Comparison of ENCODE assay signal across 31 cellular contexts in the genomic region with DNA sequence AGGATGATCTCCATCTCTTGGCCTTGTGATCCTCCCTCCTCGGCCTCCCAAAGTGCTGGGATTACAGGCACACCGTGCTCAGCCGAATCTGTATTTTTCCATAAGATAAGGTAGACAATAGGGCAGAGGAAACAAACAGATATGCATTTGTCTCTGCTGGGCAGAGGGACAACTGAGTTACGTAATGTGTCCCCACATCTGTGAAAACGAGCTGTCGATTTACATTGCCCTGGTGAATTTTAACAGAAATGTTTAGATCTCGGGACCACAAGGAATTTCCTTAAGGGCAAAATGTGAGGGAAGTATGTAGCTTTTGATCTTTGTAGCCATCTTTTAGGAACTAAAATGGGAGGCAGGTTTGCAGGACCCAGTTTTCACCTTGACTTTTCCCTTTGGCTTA.
"Had no signal": no experiment of that assay in that cellular context is flagged by ENCODE, and none has a peak within 500 bp of the region (broad histone marks: within the 10 kb centered on the region; RNA-seq: fewer than 3 reads in every experiment).

No MANE protein-coding gene starts in this region.

- H3K27me3 Mint-ChIP-seq: activated B cell treated with CpG ODN at 0.5 μM for 24 hours; activated naive CD8-positive, alpha-beta T cell; activated T-helper 17 cell treated with anti-CD3 and anti-CD28 coated beads, Interleukin-2, amount 50 U/mL, for 72 hours; effector memory CD8-positive, alpha-beta T cell; T-helper 17 cell had no signal

- H3K27me3 ChIP-seq: body of pancreas, esophagus squamous epithelium, gastroesophageal sphincter had no signal

- DNase-seq: activated B cell treated with CpG ODN at 0.5 μM for 24 hours; activated CD4-positive, alpha-beta T cell treated with anti-CD3 and anti-CD28 coated beads for 48 hours; activated CD4-positive, alpha-beta T cell treated with anti-CD3 and anti-CD28 coated beads, Interleukin-2, amount 50 U/mL, for 1 hour; activated CD4-positive, alpha-beta T cell treated with anti-CD3 and anti-CD28 coated beads, Interleukin-2, amount 50 U/mL, for 48 hours; activated CD8-positive, alpha-beta T cell treated with anti-CD3 and anti-CD28 coated beads, Interleukin-2, amount 10 ng/mL, durations not matched to agents 7 days and 5 days; activated effector memory CD4-positive, alpha-beta T cell treated with Interleukin-2 at 50 U/mL for 16 hours; activated gamma-delta T cell treated with Interleukin-2 at 50 U/mL for 16 hours; activated naive CD4-positive, alpha-beta T cell treated with anti-CD3 and anti-CD28 coated beads, Interleukin-2, amount 50 U/mL, for 16 hours; activated naive CD4-positive, alpha-beta T cell treated with Interleukin-2 at 50 U/mL for 16 hours; activated T-cell treated with anti-CD3 and anti-CD28 coated beads, Interleukin-2, amount 50 U/mL, for 4 hours; amniotic stem cell; anterior cingulate cortex; body of pancreas; caudate nucleus; cortex of kidney; dermis blood vessel endothelial cell; effector CD4-positive, alpha-beta T cell; effector memory CD8-positive, alpha-beta T cell; esophagus squamous epithelium; foreskin melanocyte; heart right ventricle; T-helper 1 cell; T-helper 17 cell; T1000; WERI-Rb-1 had no signal

- H3K36me3 Mint-ChIP-seq: activated naive CD8-positive, alpha-beta T cell had no signal

- H3K4me3 Mint-ChIP-seq: activated B cell treated with CpG ODN at 0.5 μM for 24 hours; activated CD8-positive, alpha-beta T cell treated with anti-CD3 and anti-CD28 coated beads, Interleukin-2, amount 10 ng/mL, durations not matched to agents 7 days and 5 days; activated naive CD8-positive, alpha-beta T cell; activated T-cell treated with anti-CD3 and anti-CD28 coated beads, Interleukin-2, amount 50 U/mL, for 4 hours; activated T-helper 17 cell treated with anti-CD3 and anti-CD28 coated beads, Interleukin-2, amount 50 U/mL, for 72 hours; effector memory CD8-positive, alpha-beta T cell; T-helper 17 cell; T-helper 2 cell treated with Interferon-gamma antibody and Interleukin-4, amounts not matched to agents 5 μg/mL and 100 μg/mL, for 36 hours had no signal

- H3K4me3 ChIP-seq: body of pancreas, esophagus squamous epithelium, gastroesophageal sphincter, heart right ventricle had no signal

- H3K27ac Mint-ChIP-seq: activated B cell treated with CpG ODN at 0.5 μM for 24 hours; activated CD8-positive, alpha-beta T cell treated with anti-CD3 and anti-CD28 coated beads, Interleukin-2, amount 10 ng/mL, durations not matched to agents 7 days and 5 days; activated naive CD8-positive, alpha-beta T cell; activated T-helper 17 cell treated with anti-CD3 and anti-CD28 coated beads, Interleukin-2, amount 50 U/mL, for 72 hours; effector memory CD8-positive, alpha-beta T cell; T-helper 17 cell; T-helper 2 cell treated with Interferon-gamma antibody and Interleukin-4, amounts not matched to agents 5 μg/mL and 100 μg/mL, for 36 hours had no signal

- H3K27ac ChIP-seq: body of pancreas, epithelial cell of prostate, esophagus squamous epithelium, gastroesophageal sphincter, heart right ventricle, WERI-Rb-1 had no signal

- H3K4me1 ChIP-seq: body of pancreas, esophagus squamous epithelium, heart right ventricle had no signal

- H3K36me3 ChIP-seq: esophagus squamous epithelium, gastroesophageal sphincter, heart right ventricle, WERI-Rb-1 had no signal

- H3K4me1 Mint-ChIP-seq: activated B cell treated with CpG ODN at 0.5 μM for 24 hours; activated T-helper 17 cell treated with anti-CD3 and anti-CD28 coated beads, Interleukin-2, amount 50 U/mL, for 72 hours; T-helper 17 cell had no signal

- H3K9me3 ChIP-seq: body of pancreas, esophagus squamous epithelium, gastroesophageal sphincter, heart right ventricle had no signal

- ATAC-seq: activated CD4-positive, CD25-positive, alpha-beta regulatory T cell treated with anti-CD3 and anti-CD28 coated beads, Interleukin-2, amount 50 U/mL, for 24 hours; activated CD8-positive, alpha-beta T cell treated with anti-CD3 and anti-CD28 coated beads, Interleukin-2, amount 10 ng/mL, durations not matched to agents 7 days and 5 days; activated T-cell treated with anti-CD3 and anti-CD28 coated beads, Interleukin-2, amount 50 U/mL, for 4 hours; activated T-helper 17 cell treated with anti-CD3 and anti-CD28 coated beads, Interleukin-2, amount 50 U/mL, for 72 hours; body of pancreas; effector memory CD8-positive, alpha-beta T cell; gastroesophageal sphincter; heart right ventricle; T-helper 17 cell had no signal
